Comparison of ENCODE assay signal across 23 cellular contexts in genomic region chr11:45205978-45206377, GRCh38.
"Had no signal": no experiment of that assay in that cellular context is flagged by ENCODE, and none has a peak within 500 bp of the region (broad histone marks: within the 10 kb centered on the region; RNA-seq: fewer than 3 reads in every experiment).

No MANE protein-coding gene starts in this region.

- H3K4me3 ChIP-seq: coronary artery, dorsolateral prefrontal cortex, esophagus squamous epithelium, gastrocnemius medialis, hepatocyte, lower lobe of right lung, mucosa of descending colon had no signal

- H3K36me3 ChIP-seq: gastrocnemius medialis had no signal

- ATAC-seq: gastrocnemius medialis, left colon, left lobe of liver, left ventricle myocardium superior, lower lobe of right lung, mucosa of descending colon had no signal

- DNase-seq: dermis blood vessel endothelial cell; dorsolateral prefrontal cortex; effector CD4-positive, alpha-beta T cell; effector memory CD4-positive, alpha-beta T cell; esophagus squamous epithelium; foreskin fibroblast; foreskin melanocyte; gastrocnemius medialis; glutamatergic neuron; head of caudate nucleus; hypothalamus; immature natural killer cell; islet precursor cell; kidney; kidney glomerular epithelial cell; left colon; left ventricle myocardium superior; lower lobe of right lung; mesenchymal stem cell; mucosa of descending colon had no signal

- H3K9me3 ChIP-seq: esophagus squamous epithelium, gastrocnemius medialis, lower lobe of right lung, mucosa of descending colon had no signal

- H3K27me3 ChIP-seq: dorsolateral prefrontal cortex, esophagus squamous epithelium, gastrocnemius medialis, hepatocyte had no signal

- H3K27ac ChIP-seq: coronary artery, esophagus squamous epithelium, gastrocnemius medialis, hepatocyte, lower lobe of right lung had no signal
